ENCODE assay signal across 8 cellular contexts in the genomic region with DNA sequence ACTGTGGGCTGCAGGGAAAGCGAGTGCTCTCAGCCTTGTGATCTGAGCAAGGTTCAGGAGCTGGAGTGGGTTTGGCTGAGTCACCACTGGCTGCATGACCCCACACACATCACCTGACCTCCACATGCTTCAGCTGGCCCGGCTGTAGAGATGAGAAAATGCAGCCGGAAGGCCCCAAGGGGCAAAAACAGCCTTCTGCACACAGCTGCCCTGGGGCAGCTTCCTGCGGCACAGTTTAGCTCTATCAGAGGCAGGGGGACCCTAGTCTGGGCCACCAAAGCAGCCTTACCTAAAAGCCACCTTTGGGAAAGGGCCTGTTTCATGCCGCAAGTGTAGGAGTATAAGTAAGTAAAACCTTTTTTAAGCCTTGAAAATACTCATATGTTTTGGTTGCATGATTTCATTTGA.
DNase-seq lines count a peak whose midpoint lies in the region; ATAC-seq and TF ChIP-seq lines count a peak whose summit lies in the region.

No MANE protein-coding gene starts in this region.

- TF ChIP-seq POLR2A in ovary (IDR thresholded peaks at IDR 0.05) = no peak

- ATAC-seq in GM21576 (IDR thresholded peaks at IDR 0.05; ENCODE audit: unreplicated experiment) = peak; percentile 94

- WGBS in endodermal cell (ENCODE audit: insufficient coverage in 1 of 2, insufficient read length in 1 of 2), 2 experiments = 96 to 100% methylated on average over 1 to 5 of the region's 5 CpGs
- 15 to 25% (median 24%) methylated on average over 5 of the region's 5 CpGs for WGBS in ovary, 3 donors

- H3K27me3 ChIP-seq in endodermal cell (ENCODE audit: control insufficient read depth, insufficient read depth, low read length, poor library complexity, severe bottlenecking) (no peaks in the 10 kb centered on the region), ovary (no peaks in the 10 kb centered on the region)

- H3K27ac Mint-ChIP-seq in endodermal cell = no peak overlapping the region
- H3K27ac Mint-ChIP-seq in nephron progenitor cell = no peak overlapping the region

- no peak overlapping the region for H3K4me3 Mint-ChIP-seq in endodermal cell
- H3K4me3 Mint-ChIP-seq in nephron progenitor cell = no peak overlapping the region

- H3K27ac ChIP-seq in endodermal cell (ENCODE audit: low read depth, low read length) (no peak overlapping the region), ovary (peak overlapping the region in 1 of 2 donors; percentile 36)

- DNase-seq in GM12864 (ENCODE audit: low read depth) (peak; percentile 56), HT1080 (ENCODE audit: low read depth) (peak; percentile 90), endodermal cell (peak; percentile 57), ovary (peak; percentile 75 to 83 (median 79)), NCI-H524 treated with DMSO at 0.1 percent for 48 hours (lab: John Stamatoyannopoulos, UW) (no peak), nephron progenitor cell (no peak)
- no peak for DNase-seq in activated naive CD4-positive, alpha-beta T cell treated with Interleukin-2 at 50 U/mL for 16 hours

- H3K4me1 ChIP-seq in endodermal cell (ENCODE audit: control insufficient read depth, insufficient read depth, low read length) (no peaks in the 10 kb centered on the region), ovary (ENCODE audit: insufficient read depth) (peaks cover 11% of the 10 kb centered on the region)

- H3K9me3 ChIP-seq in endodermal cell (ENCODE audit: control insufficient read depth, low read length) (no peaks in the 10 kb centered on the region), ovary (no peaks in the 10 kb centered on the region)

- TF ChIP-seq CTCF in GM12864 (IDR thresholded peaks at IDR 0.05; ENCODE audit: low read depth, low read length, missing control alignments) (no peak), endodermal cell (conservative IDR thresholded peaks at IDR 0.05) (no peak), ovary (IDR thresholded peaks at IDR 0.05) (no peak), nephron progenitor cell (IDR thresholded peaks at IDR 0.05) (no peak)

- H3K4me3 ChIP-seq in GM12864 (ENCODE audit: low read depth, low read length) (peak overlapping the region; percentile 10), endodermal cell (ENCODE audit: low read length) (no peak overlapping the region), ovary (no peak overlapping the region)

- H3K4me1 Mint-ChIP-seq in endodermal cell = no peaks in the 10 kb centered on the region
- peaks cover 10% of the 10 kb centered on the region for H3K4me1 Mint-ChIP-seq in nephron progenitor cell

- no peaks in the 10 kb centered on the region for H3K36me3 ChIP-seq in endodermal cell (ENCODE audit: control insufficient read depth, insufficient read depth, low read length)
- H3K36me3 ChIP-seq in ovary = no peaks in the 10 kb centered on the region

- H3K9me3 Mint-ChIP-seq in endodermal cell (peaks cover 18% of the 10 kb centered on the region), nephron progenitor cell (peaks cover 21% of the 10 kb centered on the region)

- no peak overlapping the region for H3K9ac ChIP-seq in endodermal cell (ENCODE audit: extremely low read depth, low read length, poor library complexity, severe bottlenecking)

- no peak for TF ChIP-seq EP300 in ovary (IDR thresholded peaks at IDR 0.05)

- no peaks in the 10 kb centered on the region for H3K36me3 Mint-ChIP-seq in endodermal cell (ENCODE audit: low read depth)
- H3K36me3 Mint-ChIP-seq in nephron progenitor cell (ENCODE audit: low read depth) = peaks cover 2% of the 10 kb centered on the region

- H3K27me3 Mint-ChIP-seq in endodermal cell (ENCODE audit: insufficient read depth) = peaks cover 3% of the 10 kb centered on the region
- peaks cover 7% of the 10 kb centered on the region for H3K27me3 Mint-ChIP-seq in nephron progenitor cell (ENCODE audit: low read depth, poor library complexity)

- intact Hi-C loops in ovary (cut with DNase I) = loop anchor here in 1 of 4 donors (5.0 to 10.0 kb wide), 2 partner anchors 124 to 186 kb away; a partner anchor contains a TSS

Comparison
In these comparisons a context has a peak if more than half of its experiments do, and no peak if none do; other contexts are left out.
1. DNase-seq: peak in GM12864 (single experiment), HT1080 (single experiment), endodermal cell (single experiment) and ovary (5 of 5); none in NCI-H524 treated with DMSO at 0.1 percent for 48 hours (single experiment), activated naive CD4-positive, alpha-beta T cell treated with Interleukin-2 at 50 U/mL for 16 hours (single experiment) and nephron progenitor cell (single experiment).